Comparison of ENCODE assay signal across 22 cellular contexts in the genomic region with DNA sequence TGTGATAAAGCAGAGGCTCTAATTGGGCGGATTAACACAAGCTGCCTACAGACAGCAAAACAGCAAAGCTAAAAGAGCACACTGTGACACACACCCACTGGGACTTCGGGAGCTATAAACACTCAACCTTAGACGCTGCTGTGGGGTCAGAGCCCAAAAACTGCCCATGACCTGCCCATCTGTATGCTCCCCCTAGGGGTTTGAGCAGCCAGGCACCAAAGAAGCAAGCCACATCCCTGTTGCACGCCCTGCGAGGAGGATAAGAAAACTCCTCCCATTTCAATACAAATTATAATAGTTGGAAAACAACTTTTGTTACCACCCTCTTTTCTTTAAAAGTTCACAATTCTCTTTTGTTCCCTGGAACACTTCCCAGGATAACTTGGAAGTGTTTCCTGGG.
DNase-seq lines count a peak whose midpoint lies in the region; ATAC-seq, FAIRE-seq and TF ChIP-seq lines count a peak whose summit lies in the region.
"Had no signal": no experiment of that assay in that cellular context is flagged by ENCODE, and none has a peak within 500 bp of the region (broad histone marks: within the 10 kb centered on the region; RNA-seq: fewer than 3 reads in every experiment).

No MANE protein-coding gene starts in this region.

- no peak for TF ChIP-seq POLR2A in HepG2 (IDR thresholded peaks at IDR 0.05; ENCODE audit: insufficient read depth in 1 of 2, low read depth in 2 of 2, low read length in 2 of 2)
- TF ChIP-seq POLR2A in right lobe of liver (IDR thresholded peaks at IDR 0.05), result no peak

- H3K9me3 Mint-ChIP-seq in endodermal cell (peaks cover 15% of the 10 kb centered on the region), natural killer cell (no peaks in the 10 kb centered on the region)
- H3K9me3 Mint-ChIP-seq: nephron, type B pancreatic cell had no signal

- H3K4me3 Mint-ChIP-seq in endodermal cell (no peak overlapping the region), natural killer cell (no peak overlapping the region)
- H3K4me3 Mint-ChIP-seq: activated CD8-positive, alpha-beta T cell treated with anti-CD3 and anti-CD28 coated beads, Interleukin-2, amount 10 ng/mL, durations not matched to agents 7 days and 5 days; activated naive CD8-positive, alpha-beta T cell; activated T-cell treated with anti-CD3 and anti-CD28 coated beads, Interleukin-2, amount 50 U/mL, for 72 hours; dendritic cell treated with granulocyte-macrophage colony-stimulating factor and Interleukin-4, amounts not matched to agents 40 ng/mL and 50 ng/mL, for 4 days; immature natural killer cell; nephron; type B pancreatic cell had no signal

- CTCF ChIA-PET in HepG2 (lab: Yijun Ruan, JAX; ENCODE audit: low intra/inter-chr PET ratio, low total read pairs), result no interaction called here

- H3K27me3 ChIP-seq in HepG2 (ENCODE audit: control insufficient read depth in 1 of 2, insufficient read depth in 2 of 2, low read length in 2 of 2) (no peaks in the 10 kb centered on the region), right lobe of liver (no peaks in the 10 kb centered on the region), endodermal cell (ENCODE audit: control insufficient read depth, insufficient read depth, low read length, poor library complexity, severe bottlenecking) (no peaks in the 10 kb centered on the region), aorta (ENCODE audit: control insufficient read depth in 1 of 2, insufficient read depth in 2 of 2, low read length in 1 of 2) (no peaks in the 10 kb centered on the region), Karpas-422 (ENCODE audit: low read length) (no peaks in the 10 kb centered on the region)
- H3K27me3 ChIP-seq: gastroesophageal sphincter, SJCRH30 had no signal

- no peak overlapping the region for H3K4me2 ChIP-seq in HepG2 (ENCODE audit: low read depth, low read length)
- no peak overlapping the region for H3K4me2 ChIP-seq in Karpas-422 (ENCODE audit: low read depth, low read length, poor library complexity, severe bottlenecking)

- H3K9me3 ChIP-seq in HepG2 (ENCODE audit: low read length) (no peaks in the 10 kb centered on the region), right lobe of liver (no peaks in the 10 kb centered on the region), endodermal cell (ENCODE audit: control insufficient read depth, low read length) (no peaks in the 10 kb centered on the region), aorta (ENCODE audit: control insufficient read depth, low read length) (peaks cover 2% of the 10 kb centered on the region), Karpas-422 (ENCODE audit: low read length) (peaks cover 6% of the 10 kb centered on the region; the same call in 1 of the 2 replicates)
- H3K9me3 ChIP-seq: gastroesophageal sphincter, SJCRH30 had no signal

- H3K27ac ChIP-seq in HepG2 (ENCODE audit: extremely low read length, insufficient read depth, low read length) (no peak overlapping the region), right lobe of liver (no peak overlapping the region), endodermal cell (ENCODE audit: low read depth, low read length) (no peak overlapping the region), aorta (ENCODE audit: low read depth in 1 of 2, low read length in 2 of 2) (no peak overlapping the region), Karpas-422 (ENCODE audit: low read length) (no peak overlapping the region)
- H3K27ac ChIP-seq: C4-2B, gastroesophageal sphincter, SJCRH30 had no signal

- H3K36me3 Mint-ChIP-seq in endodermal cell (ENCODE audit: low read depth) (no peaks in the 10 kb centered on the region), natural killer cell (no peaks in the 10 kb centered on the region)
- H3K36me3 Mint-ChIP-seq: type B pancreatic cell had no signal

- 4% methylated on average over 5 of the region's 5 CpGs for WGBS in HepG2 (ENCODE audit: low lambda C conversion rate)
- WGBS in right lobe of liver (ENCODE audit: insufficient coverage, low coverage, low lambda C conversion rate, missing lambda C conversion rate), result 35% methylated on average over 3 of the region's 5 CpGs
- WGBS in endodermal cell (ENCODE audit: insufficient coverage in 1 of 2, insufficient read length in 1 of 2), 2 experiments, result 78 to 80% methylated on average over 2 to 5 of the region's 5 CpGs
- 22% methylated on average over 5 of the region's 5 CpGs for WGBS in aorta, 2 donors

- TF ChIP-seq EP300 in HepG2 (IDR thresholded peaks at IDR 0.05; ENCODE audit: low read depth in 2 of 2, low read length in 2 of 2) (no peak), HepG2 (CRISPR knock-in tag; IDR thresholded peaks at IDR 0.05; ENCODE audit: borderline replicate concordance) (no peak)

- H3K4me1 ChIP-seq in HepG2 (ENCODE audit: insufficient read depth, low read length), result no peaks in the 10 kb centered on the region
- no peaks in the 10 kb centered on the region for H3K4me1 ChIP-seq in right lobe of liver
- peaks cover 7% of the 10 kb centered on the region for H3K4me1 ChIP-seq in endodermal cell (ENCODE audit: control insufficient read depth, insufficient read depth, low read length)
- H3K4me1 ChIP-seq in aorta (ENCODE audit: control insufficient read depth in 1 of 2, insufficient read depth in 2 of 2, low read length in 2 of 2), result no peaks in the 10 kb centered on the region
- no peaks in the 10 kb centered on the region for H3K4me1 ChIP-seq in Karpas-422 (ENCODE audit: low read length)
- H3K4me1 ChIP-seq: gastroesophageal sphincter had no signal

- no peak for TF ChIP-seq CTCF in HepG2 (CRISPR knock-in tag; IDR thresholded peaks at IDR 0.05)
- TF ChIP-seq CTCF in right lobe of liver (IDR thresholded peaks at IDR 0.05), result no peak
- TF ChIP-seq CTCF in endodermal cell (conservative IDR thresholded peaks at IDR 0.05), result peak; percentile 71
- no peak for TF ChIP-seq CTCF in natural killer cell (IDR thresholded peaks at IDR 0.05)

- intact Hi-C loops in HepG2 (cut with micrococcal nuclease; ENCODE audit: unreplicated experiment) (no loop called here), right lobe of liver (cut with DNase I) (no loop called here), aorta (cut with DNase I) (no loop called here), natural killer cell (cut with micrococcal nuclease) (no loop called here)

- BruUV-seq in HepG2 (replicated peaks; lab: Mats Ljungman, UMichigan), result no TSS peak

- H3K36me3 ChIP-seq in HepG2 (replicated peaks in 1 of 2; ENCODE audit: control insufficient read depth in 1 of 2, insufficient read depth in 2 of 2, low read length in 2 of 2) (no peaks in the 10 kb centered on the region), right lobe of liver (no peaks in the 10 kb centered on the region), endodermal cell (ENCODE audit: control insufficient read depth, insufficient read depth, low read length) (no peaks in the 10 kb centered on the region), aorta (ENCODE audit: control insufficient read depth in 1 of 2, insufficient read depth in 2 of 2, low read length in 1 of 2) (no peaks in the 10 kb centered on the region), Karpas-422 (ENCODE audit: insufficient read depth, low read length) (no peaks in the 10 kb centered on the region)
- H3K36me3 ChIP-seq: SJCRH30 had no signal

- no peak overlapping the region for H3K9ac ChIP-seq in HepG2 (ENCODE audit: insufficient read depth, low read depth, low read length)
- H3K9ac ChIP-seq in endodermal cell (ENCODE audit: extremely low read depth, low read length, poor library complexity, severe bottlenecking), result no peak overlapping the region
- no peak overlapping the region for H3K9ac ChIP-seq in Karpas-422 (ENCODE audit: low read length)

- in situ Hi-C loops in HepG2 (cut with HindIII; ENCODE audit: extremely low pct_ligation_motif_present, low pct_unique_long_range_greater_than_20kb), result no loop called here

- H4K20me1 ChIP-seq in HepG2 (ENCODE audit: insufficient read depth, low read length), result no peaks in the 10 kb centered on the region
- no peaks in the 10 kb centered on the region for H4K20me1 ChIP-seq in Karpas-422 (ENCODE audit: insufficient read depth, low read depth, low read length)

- H3K27ac Mint-ChIP-seq in endodermal cell (peak overlapping the region; percentile 62), natural killer cell (no peak overlapping the region)
- H3K27ac Mint-ChIP-seq: activated CD8-positive, alpha-beta T cell treated with anti-CD3 and anti-CD28 coated beads, Interleukin-2, amount 10 ng/mL, durations not matched to agents 7 days and 5 days; activated naive CD8-positive, alpha-beta T cell; activated T-cell treated with anti-CD3 and anti-CD28 coated beads, Interleukin-2, amount 50 U/mL, for 72 hours; dendritic cell treated with granulocyte-macrophage colony-stimulating factor and Interleukin-4, amounts not matched to agents 40 ng/mL and 50 ng/mL, for 4 days; immature natural killer cell; type B pancreatic cell had no signal

- no peaks in the 10 kb centered on the region for H3K79me2 ChIP-seq in HepG2 (ENCODE audit: insufficient read depth, low read length)
- no peaks in the 10 kb centered on the region for H3K79me2 ChIP-seq in Karpas-422 (ENCODE audit: low read length)

- DNase-seq in HepG2 (ENCODE audit: low spot score) (no peak), right lobe of liver (no peak), endodermal cell (peak; percentile 71), medulla oblongata (ENCODE audit: extremely low spot score) (peak; percentile 11), aorta (no peak), midbrain (lab: John Stamatoyannopoulos, UW) (no peak), Karpas-422 (no peak), natural killer cell (no peak)
- DNase-seq: activated CD8-positive, alpha-beta T cell treated with anti-CD3 and anti-CD28 coated beads, Interleukin-2, amount 10 ng/mL, durations not matched to agents 7 days and 5 days; activated T-cell treated with anti-CD3 and anti-CD28 coated beads, Interleukin-2, amount 50 U/mL, for 72 hours; immature natural killer cell; NCI-H1048; NCI-H2081; stimulated activated naive CD8-positive, alpha-beta T cell treated with anti-CD3 and anti-CD28 coated beads, Interleukin-15, Interleukin-2, amounts not matched to agents 100 U/mL and 50 U/mL, for 24 hours had no signal

- TF ChIP-seq RAD21 in HepG2 (CRISPR knock-in tag; IDR thresholded peaks at IDR 0.05), result no peak

- no peak for FAIRE-seq in HepG2 (lab: Jason Lieb, UNC)
- FAIRE-seq: K562 had no signal

- ATAC-seq in HepG2 (peak; percentile 48; the same call in 1 of the 3 replicates), right lobe of liver (no peak), aorta (ENCODE audit: low FRiP score) (peak; percentile 50), natural killer cell (no peak)
- ATAC-seq: activated CD8-positive, alpha-beta T cell treated with anti-CD3 and anti-CD28 coated beads, Interleukin-2, amount 10 ng/mL, durations not matched to agents 7 days and 5 days; activated T-cell treated with anti-CD3 and anti-CD28 coated beads, Interleukin-2, amount 50 U/mL, for 72 hours; gastroesophageal sphincter; K562 had no signal

- POLR2A ChIA-PET in HepG2 (lab: Yijun Ruan, JAX), result no interaction called here

- H2AFZ ChIP-seq in HepG2 (ENCODE audit: low read length) (no peak overlapping the region), Karpas-422 (ENCODE audit: low read length) (no peak overlapping the region)

- H3K9me2 ChIP-seq in Karpas-422 (replicated peaks; ENCODE audit: insufficient read depth, low read length), result no peaks in the 10 kb centered on the region

- H3K27me3 Mint-ChIP-seq in endodermal cell (ENCODE audit: insufficient read depth) (no peaks in the 10 kb centered on the region), natural killer cell (ENCODE audit: low read depth in 2 of 2) (no peaks in the 10 kb centered on the region)
- H3K27me3 Mint-ChIP-seq: activated naive CD8-positive, alpha-beta T cell; dendritic cell treated with granulocyte-macrophage colony-stimulating factor and Interleukin-4, amounts not matched to agents 40 ng/mL and 50 ng/mL, for 4 days had no signal

- H3K4me1 Mint-ChIP-seq in endodermal cell (peaks cover 29% of the 10 kb centered on the region), natural killer cell (no peaks in the 10 kb centered on the region)
- H3K4me1 Mint-ChIP-seq: immature natural killer cell had no signal

- H3K4me3 ChIP-seq in HepG2 (replicated peaks in 1 of 3; ENCODE audit: insufficient read depth in 1 of 3, low read depth in 2 of 3, low read length in 3 of 3), result no peak overlapping the region
- H3K4me3 ChIP-seq in right lobe of liver, result no peak overlapping the region
- H3K4me3 ChIP-seq in endodermal cell (ENCODE audit: low read length), result no peak overlapping the region
- no peak overlapping the region for H3K4me3 ChIP-seq in aorta (ENCODE audit: low read length in 2 of 2)
- no peak overlapping the region for H3K4me3 ChIP-seq in Karpas-422 (ENCODE audit: low read length)
- H3K4me3 ChIP-seq: gastroesophageal sphincter, K562, SJCRH30 had no signal

Comparison
In these comparisons a context has a peak if more than half of its experiments do, and no peak if none do; other contexts are left out.
1. ATAC-seq: peak in HepG2 (single experiment) and aorta (single experiment); none in right lobe of liver (0 of 4) and natural killer cell (0 of 3).
2. DNase-seq: peak in endodermal cell (single experiment) and medulla oblongata (single experiment); none in HepG2 (single experiment), right lobe of liver (0 of 3), aorta (0 of 2), midbrain (single experiment), Karpas-422 (single experiment) and natural killer cell (single experiment).